Comparison of ENCODE assay signal across 21 cellular contexts in the genomic region with DNA sequence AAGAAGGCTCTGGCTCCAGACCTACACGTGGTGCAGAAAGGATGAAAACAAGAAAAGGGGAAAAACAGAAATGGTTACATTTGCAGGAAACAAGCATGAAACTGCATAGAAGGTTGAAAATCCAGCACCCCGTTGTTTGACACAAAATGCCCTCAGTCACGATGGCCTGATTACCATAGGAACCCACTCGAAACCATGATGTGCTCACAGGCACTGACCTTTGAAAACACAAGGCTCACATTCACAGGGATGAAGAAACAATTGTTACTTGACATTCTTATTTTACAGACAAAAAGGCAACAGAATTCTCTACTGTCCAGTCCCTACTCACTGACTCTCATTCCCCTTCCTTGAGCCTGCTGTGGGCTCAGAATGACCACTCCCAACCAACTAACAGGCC.
DNase-seq lines count a peak whose midpoint lies in the region; ATAC-seq and TF ChIP-seq lines count a peak whose summit lies in the region.
"Had no signal": no experiment of that assay in that cellular context is flagged by ENCODE, and none has a peak within 500 bp of the region (broad histone marks: within the 10 kb centered on the region; RNA-seq: fewer than 3 reads in every experiment).

No MANE protein-coding gene starts in this region.

- WGBS in mammary epithelial cell (ENCODE audit: low coverage, missing lambda C conversion rate) = 54% methylated on average over 4 of the region's 4 CpGs
- 31 to 47% methylated on average over 4 of the region's 4 CpGs for WGBS in aorta, 2 donors

- ATAC-seq in aorta (ENCODE audit: low FRiP score) (no peak), GM21447 (IDR thresholded peaks at IDR 0.05; ENCODE audit: unreplicated experiment) (no peak)
- ATAC-seq: foreskin keratinocyte had no signal

- H4K20me1 ChIP-seq in mammary epithelial cell (ENCODE audit: insufficient read depth, low read length) = no peaks in the 10 kb centered on the region

- TF ChIP-seq CTCF in breast epithelium (IDR thresholded peaks at IDR 0.05) = no peak
- TF ChIP-seq CTCF in mammary epithelial cell (conservative IDR thresholded peaks at IDR 0.05 in 1 of 2, IDR thresholded peaks at IDR 0.05 in 1 of 2; ENCODE audit: extremely low read depth in 1 of 2, insufficient read depth in 1 of 2, low read depth in 1 of 2, low read length in 2 of 2) = no peak
- no peak for TF ChIP-seq CTCF in left ventricle myocardium inferior (IDR thresholded peaks at IDR 0.05; ENCODE audit: borderline replicate concordance)

- intact Hi-C loops in breast epithelium (cut with DNase I; ENCODE audit: low total_unique reads) (no loop called here), mammary epithelial cell (cut with micrococcal nuclease) (no loop called here), left ventricle myocardium inferior (cut with micrococcal nuclease) (no loop called here), aorta (cut with DNase I) (loop anchor here in 1 of 2 donors (10.0 kb wide), 1 partner anchor 47 kb away; no protein-coding TSS in a partner anchor)

- H3K36me3 ChIP-seq in breast epithelium (no peaks in the 10 kb centered on the region), mammary epithelial cell (ENCODE audit: insufficient read depth, low read length) (no peaks in the 10 kb centered on the region), left ventricle myocardium inferior (peaks cover 68% of the 10 kb centered on the region), rectal smooth muscle tissue (ENCODE audit: control insufficient read depth, insufficient read depth, low read length) (peaks cover 4% of the 10 kb centered on the region), aorta (ENCODE audit: control insufficient read depth in 1 of 2, insufficient read depth in 2 of 2, low read length in 1 of 2) (peaks cover 11 to 16% of the 10 kb centered on the region in 2 donors)
- H3K36me3 ChIP-seq: neutrophil had no signal

- no TSS peak for BruUV-seq in mammary epithelial cell (replicated peaks; lab: Mats Ljungman, UMichigan)

- in situ Hi-C loops in mammary epithelial cell (cut with MboI; ENCODE audit: low sequenced_read_pairs in 2 of 2) = loop anchor here in 1 of 2 donors (10.0 kb wide), 1 partner anchor 173 kb away; no protein-coding TSS in a partner anchor

- H3K27ac ChIP-seq in breast epithelium (peak overlapping the region; percentile 18 to 49), mammary epithelial cell (ENCODE audit: insufficient read depth, low read depth, low read length) (no peak overlapping the region), left ventricle myocardium inferior (replicated peaks) (peak overlapping the region; percentile 97), rectal smooth muscle tissue (ENCODE audit: low read depth, low read length) (peak overlapping the region; percentile 80), aorta (ENCODE audit: low read depth in 1 of 2, low read length in 2 of 2) (peak overlapping the region; percentile 61 to 73)
- H3K27ac ChIP-seq: 22Rv1, foreskin keratinocyte, KMS-11, neutrophil had no signal

- dilution Hi-C loops in mammary epithelial cell (cut with HindIII; ENCODE audit: low sequenced_read_pairs) = no loop called here

- H3K79me2 ChIP-seq in mammary epithelial cell (ENCODE audit: insufficient read depth, low read length) = no peaks in the 10 kb centered on the region

- no peaks in the 10 kb centered on the region for H3K9me3 ChIP-seq in breast epithelium
- H3K9me3 ChIP-seq in mammary epithelial cell (replicated peaks; ENCODE audit: insufficient read depth, low read length) = no peaks in the 10 kb centered on the region
- H3K9me3 ChIP-seq in left ventricle myocardium inferior (replicated peaks) = no peaks in the 10 kb centered on the region
- H3K9me3 ChIP-seq in aorta (ENCODE audit: control insufficient read depth, low read length) = no peaks in the 10 kb centered on the region
- H3K9me3 ChIP-seq: neutrophil had no signal

- TF ChIP-seq POLR2A in breast epithelium (IDR thresholded peaks at IDR 0.05) = no peak

- peaks cover 0 to 10% of the 10 kb centered on the region in 2 donors for H3K4me1 ChIP-seq in breast epithelium
- H3K4me1 ChIP-seq in mammary epithelial cell (ENCODE audit: insufficient read depth, low read length) = no peaks in the 10 kb centered on the region
- peaks cover 78% of the 10 kb centered on the region for H3K4me1 ChIP-seq in left ventricle myocardium inferior
- peaks cover 26% of the 10 kb centered on the region for H3K4me1 ChIP-seq in rectal smooth muscle tissue (ENCODE audit: control insufficient read depth, insufficient read depth, low read length)
- H3K4me1 ChIP-seq in aorta (ENCODE audit: control insufficient read depth in 1 of 2, insufficient read depth in 2 of 2, low read length in 2 of 2) = peaks cover 0 to 5% of the 10 kb centered on the region in 2 donors
- H3K4me1 ChIP-seq: foreskin keratinocyte had no signal

- DNase-seq in breast epithelium (ENCODE audit: low spot score in 2 of 2) (no peak), mammary epithelial cell (no peak), left ventricle myocardium inferior (no peak), aorta (no peak), NCI-H187 treated with DMSO at 0.1 percent for 48 hours (lab: John Stamatoyannopoulos, UW) (no peak), NCI-H1105 treated with DMSO at 0.1 percent for 48 hours (lab: John Stamatoyannopoulos, UW) (no peak)
- DNase-seq: activated CD4-positive, alpha-beta T cell treated with anti-CD3 and anti-CD28 coated beads for 4 hours; CD8-positive, alpha-beta memory T cell; foreskin keratinocyte; HCEC 1CT; left cardiac atrium; NCI-H1930; NCI-H2227 treated with DMSO at 0.1 percent for 48 hours; NCI-H82; SHP77; trophoblast cell had no signal

- no peak overlapping the region for H3K4me2 ChIP-seq in mammary epithelial cell (ENCODE audit: insufficient read depth, low read depth, low read length)
- H3K4me2 ChIP-seq: KMS-11 had no signal

- no peaks in the 10 kb centered on the region for H3K27me3 ChIP-seq in breast epithelium
- no peaks in the 10 kb centered on the region for H3K27me3 ChIP-seq in mammary epithelial cell (ENCODE audit: insufficient read depth, low read length)
- no peaks in the 10 kb centered on the region for H3K27me3 ChIP-seq in left ventricle myocardium inferior (ENCODE audit: low read depth)
- no peaks in the 10 kb centered on the region for H3K27me3 ChIP-seq in rectal smooth muscle tissue (ENCODE audit: control insufficient read depth, insufficient read depth, low read length)
- H3K27me3 ChIP-seq in aorta (ENCODE audit: control insufficient read depth in 1 of 2, insufficient read depth in 2 of 2, low read length in 1 of 2) = no peaks in the 10 kb centered on the region

- H3K4me3 ChIP-seq in breast epithelium (no peak overlapping the region), mammary epithelial cell (replicated peaks in 1 of 3; ENCODE audit: insufficient read depth in 1 of 3, low read depth in 2 of 3, low read length in 3 of 3) (no peak overlapping the region), left ventricle myocardium inferior (peak overlapping the region; percentile 35), rectal smooth muscle tissue (ENCODE audit: low read length) (no peak overlapping the region), aorta (ENCODE audit: low read length in 2 of 2) (no peak overlapping the region)

- CTCF ChIA-PET in mammary epithelial cell (lab: Charles Lee; ENCODE audit: low non-redundant PET) = interaction anchor here (0.6 kb wide), 1 partner anchor 46 kb away, joined by 4 read pairs; no protein-coding TSS in a partner anchor

- no peak overlapping the region for H2AFZ ChIP-seq in mammary epithelial cell (ENCODE audit: low read depth, low read length)

- H3K9ac ChIP-seq in mammary epithelial cell (ENCODE audit: insufficient read depth, low read length) (no peak overlapping the region), rectal smooth muscle tissue (ENCODE audit: low read length) (no peak overlapping the region)
- H3K9ac ChIP-seq: KMS-11 had no signal
